Comparison of ENCODE assay signal across 21 cellular contexts in genomic region chr2:205965707-205966106, GRCh38.
A peak's percentile ranks its signal among the peaks of the same experiment; 100 is the strongest.
DNase-seq lines count a peak whose midpoint lies in the region; FAIRE-seq and TF ChIP-seq lines count a peak whose summit lies in the region.
"Had no signal": no experiment of that assay in that cellular context is flagged by ENCODE, and none has a peak within 500 bp of the region (broad histone marks: within the 10 kb centered on the region; RNA-seq: fewer than 3 reads in every experiment).

No MANE protein-coding gene starts in this region.

- whole genome bisulfite sequencing in H1 (ENCODE audit: extremely low coverage in 1 of 2, insufficient coverage in 1 of 2, insufficient read length in 1 of 2, insufficient replicate concordance in 2 of 2, low coverage in 1 of 2, low lambda C conversion rate in 2 of 2, missing lambda C conversion rate in 1 of 2), 2 experiments, result 86% methylated on average over 15 of the region's 15 CpGs; no CpG with 5 or more reads in 1 of the 2 experiments

- no peaks in the 10 kb centered on the region for H3K79me1 ChIP-seq in H1 (ENCODE audit: low read depth, low read length)

- H2AK5ac ChIP-seq in H1 (ENCODE audit: low read depth, low read length), result no peak overlapping the region

- peaks cover 3 to 9% (median 3%) of the 10 kb centered on the region in 4 experiments; a peak in 6 of 7 replicates for H3K4me1 ChIP-seq in H1 (replicated peaks in 1 of 4; ENCODE audit: control insufficient read depth in 3 of 4, insufficient read depth in 4 of 4, low read length in 3 of 4)
- no peaks in the 10 kb centered on the region for H3K4me1 ChIP-seq in MM.1S (ENCODE audit: low read length)
- H3K4me1 ChIP-seq: BLaER1 had no signal

- no peaks in the 10 kb centered on the region for H3K36me3 Mint-ChIP-seq in Calu3 (ENCODE audit: insufficient read depth, unreplicated experiment)
- H3K36me3 Mint-ChIP-seq in activated CD4-positive, alpha-beta memory T cell treated with anti-CD3 and anti-CD28 coated beads for 36 hours, result no peaks in the 10 kb centered on the region
- H3K36me3 Mint-ChIP-seq: CD8-positive, alpha-beta T cell had no signal

- no peak overlapping the region for H3K23ac ChIP-seq in H1 (ENCODE audit: insufficient read length)

- no peak for DNase-seq in Calu3
- DNase-seq in NCI-H526 treated with DMSO at 0.1 percent for 48 hours (lab: John Stamatoyannopoulos, UW), result peak; percentile 4
- DNase-seq in H1 (ENCODE audit: low read depth in 1 of 2, low spot score in 2 of 2), result no peak
- peak; percentile 23 for DNase-seq in mucosa of gallbladder (ENCODE audit: low spot score)
- DNase-seq in MM.1S, result no peak
- DNase-seq in activated CD4-positive, alpha-beta memory T cell treated with anti-CD3 and anti-CD28 coated beads for 36 hours, result no peak
- DNase-seq in hepatic stellate cell (ENCODE audit: low spot score), result no peak
- DNase-seq in SHP77 (lab: John Stamatoyannopoulos, UW), result no peak
- DNase-seq: CD8-positive, alpha-beta T cell; DMS79 treated with DMSO at 0.1 percent for 48 hours; GM23248; HFFc6; NCI-H1930; NCI-H446 treated with DMSO at 0.1 percent for 48 hours; NCI-H774; Right ventricle myocardium superior; SK-N-SH had no signal

- H3K36me3 ChIP-seq in H1 (ENCODE audit: control insufficient read depth in 2 of 4, insufficient read depth in 4 of 4, low read length in 3 of 4) (0 out of 8 replicates have a peak, but pooled peaks cover 0 to 2% (median 0%) of the 10 kb centered on the region in 4 experiments), MM.1S (replicated peaks; ENCODE audit: insufficient read depth, low read length) (no peaks in the 10 kb centered on the region)
- H3K36me3 ChIP-seq: BLaER1 had no signal

- H2AFZ ChIP-seq in H1 (ENCODE audit: low read length) (no peak overlapping the region), MM.1S (ENCODE audit: low read length) (no peak overlapping the region)
- H2AFZ ChIP-seq: GM23248 had no signal

- H3F3A ChIP-seq in MM.1S (ENCODE audit: insufficient read depth, low read length), result no peaks in the 10 kb centered on the region

- peak overlapping the region; percentile 19 for H3K4me3 Mint-ChIP-seq in Calu3 (ENCODE audit: low read depth, unreplicated experiment)
- H3K4me3 Mint-ChIP-seq in activated CD4-positive, alpha-beta memory T cell treated with anti-CD3 and anti-CD28 coated beads for 36 hours, result no peak overlapping the region
- H3K4me3 Mint-ChIP-seq: CD8-positive, alpha-beta T cell; HFFc6 had no signal

- H3K23me2 ChIP-seq in H1 (ENCODE audit: low read depth, low read length), result no peaks in the 10 kb centered on the region; the same call in 1 of the 2 replicates

- H4K91ac ChIP-seq in H1 (replicated peaks; ENCODE audit: insufficient read length, low read length), result peak overlapping the region; percentile 42

- no peak overlapping the region for H3K14ac ChIP-seq in H1 (ENCODE audit: insufficient read length)

- H3K56ac ChIP-seq in H1 (replicated peaks; ENCODE audit: insufficient read length, low read depth, low read length), result no peak overlapping the region

- no peak for FAIRE-seq in H1 (lab: Jason Lieb, UNC)
- FAIRE-seq: A204.1, D721Med, GM18507 had no signal

- H2BK15ac ChIP-seq in H1 (ENCODE audit: low read length), result peak overlapping the region; percentile 76; the same call in 1 of the 2 replicates

- no peak for TF ChIP-seq CTCF in Calu3 (IDR thresholded peaks at IDR 0.05; ENCODE audit: unreplicated experiment)
- no peak for TF ChIP-seq CTCF in H1 (IDR thresholded peaks at IDR 0.05; ENCODE audit: control extremely low read depth in 1 of 3, insufficient read depth in 1 of 3, low read depth in 1 of 3, low read length in 3 of 3)
- no peak for TF ChIP-seq CTCF in MM.1S (IDR thresholded peaks at IDR 0.05; ENCODE audit: low read length)

- no peak overlapping the region for H4K5ac ChIP-seq in H1 (ENCODE audit: insufficient read length, low read depth, low read length)

- no peaks in the 10 kb centered on the region for H3K9me3 Mint-ChIP-seq in Calu3 (ENCODE audit: low read depth, unreplicated experiment)
- H3K9me3 Mint-ChIP-seq in activated CD4-positive, alpha-beta memory T cell treated with anti-CD3 and anti-CD28 coated beads for 36 hours, result no peaks in the 10 kb centered on the region
- H3K9me3 Mint-ChIP-seq: CD8-positive, alpha-beta T cell; HFFc6 had no signal

- POLR2A ChIA-PET in H1 (lab: Charles Lee; ENCODE audit: partially characterized antibody), result interaction anchor here (0.6 kb wide), 1 partner anchor 36 kb away, joined by 3 read pairs; no protein-coding TSS in a partner anchor
- POLR2A ChIA-PET in activated CD4-positive, alpha-beta memory T cell treated with anti-CD3 and anti-CD28 coated beads for 36 hours (lab: Charles Lee), result no interaction called here

- H2BK20ac ChIP-seq in H1 (ENCODE audit: low read length), result 0 out of 2 replicates have a peak overlapping the region, but pooled peaks have one; percentile 56

- no TSS peak for BruUV-seq in Calu3 (replicated peaks; lab: Mats Ljungman, UMichigan)

- no peak for TF ChIP-seq RAD21 in H1 (IDR thresholded peaks at IDR 0.05 in 1 of 2, conservative IDR thresholded peaks at IDR 0.05 in 1 of 2; ENCODE audit: low read depth in 2 of 2, low read length in 2 of 2)

- H3K27me3 ChIP-seq in H1 (replicated peaks in 1 of 4; ENCODE audit: control insufficient read depth in 3 of 4, extremely low read depth in 1 of 4, insufficient read depth in 3 of 4, low read length in 3 of 4) (no peaks in the 10 kb centered on the region), MM.1S (replicated peaks; ENCODE audit: insufficient read depth, low read length) (no peaks in the 10 kb centered on the region)
- H3K27me3 ChIP-seq: BLaER1 had no signal

- H3K27ac Mint-ChIP-seq in Calu3 (ENCODE audit: unreplicated experiment), result no peak overlapping the region
- no peak overlapping the region for H3K27ac Mint-ChIP-seq in activated CD4-positive, alpha-beta memory T cell treated with anti-CD3 and anti-CD28 coated beads for 36 hours
- H3K27ac Mint-ChIP-seq: CD8-positive, alpha-beta T cell; HFFc6 had no signal

- intact Hi-C loops in Calu3 (cut with micrococcal nuclease; ENCODE audit: unreplicated experiment), result no loop called here
- intact Hi-C loops in activated CD4-positive, alpha-beta memory T cell treated with anti-CD3 and anti-CD28 coated beads for 36 hours (cut with micrococcal nuclease), result no loop called here

- H3K27me3 Mint-ChIP-seq in Calu3 (ENCODE audit: unreplicated experiment), result no peaks in the 10 kb centered on the region
- H3K27me3 Mint-ChIP-seq in activated CD4-positive, alpha-beta memory T cell treated with anti-CD3 and anti-CD28 coated beads for 36 hours, result peaks cover 14% of the 10 kb centered on the region

- H3K27ac ChIP-seq in H1 (ENCODE audit: low read depth, low read length), result no peak overlapping the region
- no peak overlapping the region for H3K27ac ChIP-seq in MM.1S (ENCODE audit: low read length)
- H3K27ac ChIP-seq: BLaER1, GM23248 had no signal

- H2BK12ac ChIP-seq in H1 (ENCODE audit: low read depth, low read length), result no peak overlapping the region; the same call in 1 of the 2 replicates

- no peaks in the 10 kb centered on the region for H3K9me2 ChIP-seq in MM.1S (replicated peaks; ENCODE audit: insufficient read depth, low read length)
- H3K9me2 ChIP-seq: SK-N-SH had no signal

- no peak overlapping the region for H2BK120ac ChIP-seq in H1 (replicated peaks; ENCODE audit: low read depth, low read length)

- no peak for TF ChIP-seq EP300 in H1 (IDR thresholded peaks at IDR 0.05; ENCODE audit: borderline replicate concordance in 1 of 2, low read depth in 2 of 2, low read length in 2 of 2)

- peak overlapping the region in 1 of 2 experiments; percentile 34; a peak in 1 of 4 replicates for H3K4me2 ChIP-seq in H1 (ENCODE audit: insufficient read depth in 1 of 2, low read depth in 2 of 2, low read length in 2 of 2)
- H3K4me2 ChIP-seq in MM.1S (ENCODE audit: low read depth, low read length), result no peak overlapping the region
- H3K4me2 ChIP-seq: BLaER1, SK-N-SH had no signal

- H3K9ac ChIP-seq in H1 (replicated peaks in 1 of 4; ENCODE audit: extremely low read depth in 1 of 4, low read depth in 3 of 4, low read length in 3 of 4), result no peak overlapping the region
- no peak overlapping the region for H3K9ac ChIP-seq in MM.1S (ENCODE audit: low read length)
- H3K9ac ChIP-seq: BLaER1, GM23248, SK-N-SH had no signal

- H4K20me1 ChIP-seq in H1 (replicated peaks in 1 of 2; ENCODE audit: control insufficient read depth in 1 of 2, insufficient read depth in 2 of 2, low read length in 2 of 2), result peaks cover 0 to 1% of the 10 kb centered on the region in 2 experiments
- no peaks in the 10 kb centered on the region for H4K20me1 ChIP-seq in MM.1S (ENCODE audit: insufficient read depth, low read length)
- H4K20me1 ChIP-seq: BLaER1 had no signal

- H3K4ac ChIP-seq in H1 (replicated peaks; ENCODE audit: insufficient read length, low read depth, low read length), result no peak overlapping the region

- H4K8ac ChIP-seq in H1 (ENCODE audit: extremely low read depth, insufficient read depth, low read length), result no peak overlapping the region

- CTCF ChIA-PET in Calu3 (lab: Charles Lee) (no interaction called here), H1 (lab: Charles Lee; ENCODE audit: partially characterized antibody) (interaction anchor here (0.7 to 2.0 kb wide), 2 partner anchors 17 to 32 kb away, joined by 3 to 7 read pairs; no protein-coding TSS in a partner anchor)
- CTCF ChIA-PET in activated CD4-positive, alpha-beta memory T cell treated with anti-CD3 and anti-CD28 coated beads for 36 hours (lab: Charles Lee), result interaction anchor here (1.4 kb wide), 1 partner anchor 17 kb away, joined by 3 read pairs; no protein-coding TSS in a partner anchor

- no peak overlapping the region for H2BK5ac ChIP-seq in H1 (ENCODE audit: low read depth, low read length)

- TF ChIP-seq POLR2A in H1 (IDR thresholded peaks at IDR 0.05; ENCODE audit: control extremely low read depth in 1 of 2, low read depth in 2 of 2, low read length in 2 of 2), result no peak

- no peaks in the 10 kb centered on the region for H3K9me3 ChIP-seq in H1 (ENCODE audit: insufficient read depth in 2 of 2, low read depth in 1 of 2, low read length in 1 of 2)
- H3K9me3 ChIP-seq in MM.1S (replicated peaks; ENCODE audit: insufficient read depth, low read length), result no peaks in the 10 kb centered on the region
- H3K9me3 ChIP-seq: BLaER1, SK-N-SH had no signal

- H3K18ac ChIP-seq in H1 (ENCODE audit: extremely low read depth, low read length), result peak overlapping the region; percentile 21; the same call in 1 of the 2 replicates

- no peaks in the 10 kb centered on the region for H3K79me2 ChIP-seq in H1 (ENCODE audit: control insufficient read depth in 1 of 2, insufficient read depth in 2 of 2, low read length in 2 of 2)
- no peaks in the 10 kb centered on the region for H3K79me2 ChIP-seq in MM.1S (ENCODE audit: low read length)

- H3K4me1 Mint-ChIP-seq in Calu3 (ENCODE audit: low read depth, unreplicated experiment), result peaks cover 25% of the 10 kb centered on the region
- H3K4me1 Mint-ChIP-seq in activated CD4-positive, alpha-beta memory T cell treated with anti-CD3 and anti-CD28 coated beads for 36 hours (ENCODE audit: low read depth), result peaks cover 18% of the 10 kb centered on the region

- H3K4me3 ChIP-seq in H1 (ENCODE audit: extremely low read depth in 1 of 4, insufficient read depth in 2 of 4, low read depth in 3 of 4, low read length in 4 of 4) (no peak overlapping the region), MM.1S (ENCODE audit: low read length) (no peak overlapping the region)
- H3K4me3 ChIP-seq: BLaER1, GM23248 had no signal

TF ChIP-seq in H1, 55 proteins besides CTCF, POLR2A, EP300 and RAD21 (continues in another document):
- TF ChIP-seq ZNF274 (IDR thresholded peaks at IDR 0.05; ENCODE audit: borderline replicate concordance, extremely low read depth, low read length), result no peak

Comparison
In these comparisons a context has a peak if more than half of its experiments do, and no peak if none do; other contexts are left out.
1. DNase-seq: peak in NCI-H526 treated with DMSO at 0.1 percent for 48 hours (single experiment) and mucosa of gallbladder (single experiment); none in Calu3 (single experiment), H1 (0 of 2), MM.1S (single experiment), activated CD4-positive, alpha-beta memory T cell treated with anti-CD3 and anti-CD28 coated beads for 36 hours (single experiment), hepatic stellate cell (single experiment) and SHP77 (0 of 2).